In the genomic region with DNA sequence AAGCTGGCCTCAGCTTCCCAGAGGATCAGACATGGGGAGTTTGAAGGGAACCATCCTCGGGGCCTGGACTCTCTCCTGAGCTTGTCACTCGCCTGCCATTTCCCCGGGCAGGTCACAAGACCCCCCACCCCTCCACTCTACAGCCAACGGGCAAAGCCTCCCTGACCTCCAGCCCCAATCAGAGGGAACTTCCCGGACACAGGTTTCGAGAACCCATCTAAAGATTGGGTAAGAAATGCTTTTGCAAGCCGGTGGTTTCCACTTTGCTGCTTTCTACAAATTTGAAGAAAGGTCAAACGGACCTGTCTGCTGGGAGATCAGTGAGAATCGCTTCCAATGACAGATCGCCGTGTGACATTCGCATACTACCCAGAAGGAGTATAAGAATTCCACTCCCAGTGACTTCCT, we compare ENCODE assay signal across 8 cellular contexts.
DNase-seq lines count a peak whose midpoint lies in the region; ATAC-seq and TF ChIP-seq lines count a peak whose summit lies in the region.

No MANE protein-coding gene starts in this region.

- CTCF ChIA-PET in PC-3 (lab: Charles Lee) = interaction anchor here (0.7 kb wide), 1 partner anchor 71 kb away, joined by 5 read pairs; no protein-coding TSS in a partner anchor

- ATAC-seq in HG02678 (IDR thresholded peaks at IDR 0.05; ENCODE audit: unreplicated experiment) = peak; percentile 36
- ATAC-seq in PC-3 = no peak
- ATAC-seq in right lobe of liver = peak in 3 of 4 donors; percentile 30 to 50 (median 33)

- H4K5ac ChIP-seq in mesendoderm (ENCODE audit: low read length) = no peak overlapping the region

- no peak overlapping the region for H3K23ac ChIP-seq in mesendoderm (ENCODE audit: low read length)

- no peak overlapping the region for H2BK5ac ChIP-seq in mesendoderm (ENCODE audit: low read length)

- no peaks in the 10 kb centered on the region for H3K9me2 ChIP-seq in PC-3 (replicated peaks; ENCODE audit: low read length)

- H3F3A ChIP-seq in PC-3 (ENCODE audit: low read length, unreplicated experiment) = peaks cover 7% of the 10 kb centered on the region

- no peak overlapping the region for H3K56ac ChIP-seq in mesendoderm (ENCODE audit: low read length)

- H3K18ac ChIP-seq in mesendoderm (ENCODE audit: low read length) = no peak overlapping the region

- WGBS in right lobe of liver (ENCODE audit: insufficient coverage, low coverage, low lambda C conversion rate, missing lambda C conversion rate) = 2% methylated on average over 12 of the region's 12 CpGs
- no CpG with 5 or more reads among the region's 12 CpGs for WGBS in mesendoderm (ENCODE audit: extremely low coverage, insufficient coverage, low lambda C conversion rate)

- H4K8ac ChIP-seq in mesendoderm (ENCODE audit: low read depth, low read length) = no peak overlapping the region

- H2AFZ ChIP-seq in PC-3 (ENCODE audit: low read length) = 0 out of 2 replicates have a peak overlapping the region, but pooled peaks have one; percentile 31

- TF ChIP-seq CTCF in PC-3 (conservative IDR thresholded peaks at IDR 0.05; ENCODE audit: low read depth, low read length) (no peak), right lobe of liver (IDR thresholded peaks at IDR 0.05) (no peak)

- no peak overlapping the region; the same call in 1 of the 2 replicates for H3K4me3 ChIP-seq in PC-3 (ENCODE audit: low read length)
- H3K4me3 ChIP-seq in right lobe of liver = peak overlapping the region in 1 of 3 donors; percentile 14
- H3K4me3 ChIP-seq in mesendoderm (ENCODE audit: low read length) = no peak overlapping the region

- BruUV-seq in PC-3 (replicated peaks; lab: Mats Ljungman, UMichigan) = no TSS peak

- H2BK15ac ChIP-seq in mesendoderm (replicated peaks; ENCODE audit: low read depth) = no peak overlapping the region

- H2BK120ac ChIP-seq in mesendoderm (ENCODE audit: low read depth, low read length) = no peak overlapping the region

- no peaks in the 10 kb centered on the region for H4K20me1 ChIP-seq in PC-3 (ENCODE audit: low read length)

- peaks cover 36% of the 10 kb centered on the region for H3K4me1 ChIP-seq in PC-3 (ENCODE audit: insufficient read depth, low read length)
- H3K4me1 ChIP-seq in right lobe of liver = peaks cover 0 to 48% (median 13%) of the 10 kb centered on the region in 4 donors
- no peaks in the 10 kb centered on the region for H3K4me1 ChIP-seq in mesendoderm (ENCODE audit: control insufficient read depth, low read depth, low read length)

- no peaks in the 10 kb centered on the region for H3K9me3 ChIP-seq in PC-3 (ENCODE audit: low read length)
- no peaks in the 10 kb centered on the region for H3K9me3 ChIP-seq in right lobe of liver

- H3K27me3 ChIP-seq in PC-3 (ENCODE audit: low read length) = no peaks in the 10 kb centered on the region
- no peaks in the 10 kb centered on the region for H3K27me3 ChIP-seq in right lobe of liver
- H3K27me3 ChIP-seq in mesendoderm (ENCODE audit: insufficient read depth, low read length, poor library complexity) = no peaks in the 10 kb centered on the region

- intact Hi-C loops in PC-3 (cut with micrococcal nuclease) (loop anchor here (5.0 kb wide), 1 partner anchor 387 kb away; no protein-coding TSS in a partner anchor), right lobe of liver (cut with DNase I) (no loop called here)

- H3K9ac ChIP-seq in PC-3 (ENCODE audit: low read length) (no peak overlapping the region), mesendoderm (ENCODE audit: low read length) (no peak overlapping the region)

- H3K36me3 ChIP-seq in PC-3 (ENCODE audit: low read depth, low read length) (no peaks in the 10 kb centered on the region), right lobe of liver (no peaks in the 10 kb centered on the region), mesendoderm (ENCODE audit: control insufficient read depth, insufficient read depth, low read length) (no peaks in the 10 kb centered on the region)

- peak overlapping the region; percentile 55 for H3K4me2 ChIP-seq in PC-3 (ENCODE audit: low read length)
- no peak overlapping the region for H3K4me2 ChIP-seq in mesendoderm (ENCODE audit: low read length)

- TF ChIP-seq POLR2A in right lobe of liver (IDR thresholded peaks at IDR 0.05) = peak; percentile 7

- peak; percentile 64 for DNase-seq in NK-92 treated with Interleukin-12 subunit alpha and Interleukin-12 subunit beta, amount 100 ng/mL, for 24 hours (lab: John Stamatoyannopoulos, UW)
- DNase-seq in NK-92 (lab: John Stamatoyannopoulos, UW; ENCODE audit: unreplicated experiment) = no peak
- no peak for DNase-seq in PC-3
- peak in 1 of 3 donors; percentile 62 for DNase-seq in right lobe of liver
- DNase-seq in SW480 (ENCODE audit: low spot score) = no peak
- no peak for DNase-seq in mesendoderm
- DNase-seq in epidermal melanocyte (ENCODE audit: insufficient read length, low spot score) = no peak

- H3K27ac ChIP-seq in PC-3 (ENCODE audit: low read length) = no peak overlapping the region
- H3K27ac ChIP-seq in right lobe of liver = peak overlapping the region; percentile 27 to 79 (median 49)
- H3K27ac ChIP-seq in mesendoderm (ENCODE audit: low read depth, low read length) = no peak overlapping the region

- H3K79me2 ChIP-seq in PC-3 (ENCODE audit: low read length) (no peaks in the 10 kb centered on the region), mesendoderm (ENCODE audit: control insufficient read depth, insufficient read depth, low read length) (no peaks in the 10 kb centered on the region)

- POLR2A ChIA-PET in PC-3 (lab: Charles Lee; ENCODE audit: unreplicated experiment) = no interaction called here

- no peaks in the 10 kb centered on the region for H3K79me1 ChIP-seq in mesendoderm (ENCODE audit: low read length)

- H2AK5ac ChIP-seq in mesendoderm (ENCODE audit: low read length) = no peak overlapping the region

- no peak overlapping the region for H3K4ac ChIP-seq in mesendoderm (ENCODE audit: low read depth, low read length)

Comparison
In these comparisons a context has a peak if more than half of its experiments do, and no peak if none do; other contexts are left out.
1. H3K27ac ChIP-seq: peak in right lobe of liver (3 of 3); none in PC-3 (single experiment) and mesendoderm (single experiment).